Comparison of ENCODE assay signal across 9 cellular contexts in the genomic region with DNA sequence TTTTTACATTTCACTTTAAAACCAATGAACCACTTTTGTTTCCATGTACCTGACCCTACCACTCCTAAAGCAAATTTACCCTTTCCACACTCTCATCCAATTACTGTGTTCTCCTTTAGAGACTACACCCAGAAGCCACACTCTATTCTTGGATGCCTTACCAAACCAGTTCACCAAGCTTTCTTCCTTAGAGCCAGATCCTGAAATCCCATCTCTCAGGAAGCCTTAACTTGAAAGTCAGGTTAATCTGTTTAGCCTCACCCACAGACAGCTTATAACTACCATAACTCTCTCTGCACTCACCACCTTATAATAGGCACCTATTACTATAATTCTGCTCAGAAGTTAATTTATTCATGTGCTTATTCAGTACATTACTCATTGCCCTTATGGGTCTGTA. TPM values are rescaled to one million over a fixed set of nuclear protein-coding genes. Genes with fewer than 3 reads are reported as not detected.
A peak's percentile ranks its signal among the peaks of the same experiment; 100 is the strongest.
DNase-seq lines count a peak whose midpoint lies in the region; ATAC-seq, FAIRE-seq and TF ChIP-seq lines count a peak whose summit lies in the region.
"Had no signal": no experiment of that assay in that cellular context is flagged by ENCODE, and none has a peak within 500 bp of the region (broad histone marks: within the 10 kb centered on the region; RNA-seq: fewer than 3 reads in every experiment).

No MANE protein-coding gene starts in this region.

- FAIRE-seq in GM12891 (lab: Jason Lieb, UNC) = no peak

- H3K27me3 Mint-ChIP-seq in endothelial cell (ENCODE audit: unreplicated experiment) = peaks cover 8% of the 10 kb centered on the region

- no peaks in the 10 kb centered on the region for H3K9me3 ChIP-seq in osteoblast (ENCODE audit: low read depth, low read length)

- H3K4me3 ChIP-seq in osteoblast (ENCODE audit: insufficient read depth, low read length) = no peak overlapping the region

- H3K9me3 Mint-ChIP-seq in endothelial cell (ENCODE audit: unreplicated experiment) = no peaks in the 10 kb centered on the region

- H3K36me3 ChIP-seq in osteoblast (ENCODE audit: insufficient read depth, low read length) = peaks cover 63% of the 10 kb centered on the region

- no peak for TF ChIP-seq POLR2A in GM12891 (IDR thresholded peaks at IDR 0.05; ENCODE audit: low read depth, low read length)

- peak overlapping the region; percentile 72 for H3K4me3 Mint-ChIP-seq in endothelial cell (ENCODE audit: unreplicated experiment)

- H3K36me3 Mint-ChIP-seq in endothelial cell (ENCODE audit: low read depth, unreplicated experiment) = peaks cover 36% of the 10 kb centered on the region

- no peaks in the 10 kb centered on the region for H3K27me3 ChIP-seq in osteoblast (ENCODE audit: insufficient read depth, low read length)

- peak overlapping the region; percentile 83 for H3K27ac Mint-ChIP-seq in endothelial cell (ENCODE audit: unreplicated experiment)

- H3K4me1 Mint-ChIP-seq in endothelial cell (ENCODE audit: unreplicated experiment) = peaks cover 32% of the 10 kb centered on the region

- no peak for TF ChIP-seq CTCF in endothelial cell (IDR thresholded peaks at IDR 0.05; ENCODE audit: unreplicated experiment)
- no peak for TF ChIP-seq CTCF in osteoblast (IDR thresholded peaks at IDR 0.05; ENCODE audit: extremely low read depth, low read depth, low read length)

- H4K20me1 ChIP-seq in osteoblast (ENCODE audit: insufficient read depth, low read length) = peaks cover 37% of the 10 kb centered on the region

- ATAC-seq in GM18498 (IDR thresholded peaks at IDR 0.05; ENCODE audit: unreplicated experiment) = no peak
- ATAC-seq in GM21515 (IDR thresholded peaks at IDR 0.05; ENCODE audit: unreplicated experiment) = no peak

- DNase-seq in GM12891 (ENCODE audit: insufficient read length, low spot score) = no peak
- DNase-seq in NCI-H748 (lab: John Stamatoyannopoulos, UW; ENCODE audit: unreplicated experiment) = peak; percentile 11
- DNase-seq in endothelial cell (ENCODE audit: low spot score) = no peak
- DNase-seq in osteoblast (ENCODE audit: insufficient read length, low spot score, missing footprints) = no peak
- DNase-seq in NCI-H1092 (lab: John Stamatoyannopoulos, UW) = no peak
- no peak for DNase-seq in C1 segment of cervical spinal cord (lab: John Stamatoyannopoulos, UW)
- DNase-seq: T-helper 9 cell had no signal

- peak overlapping the region; percentile 25 for H3K4me2 ChIP-seq in osteoblast (ENCODE audit: insufficient read depth, low read length)

- H3K79me2 ChIP-seq in osteoblast (ENCODE audit: insufficient read depth, low read length) = peaks cover 91% of the 10 kb centered on the region

- H3K27ac ChIP-seq in osteoblast (ENCODE audit: low read depth, low read length) = no peak overlapping the region

- no peak overlapping the region for H2AFZ ChIP-seq in osteoblast (ENCODE audit: low read length)

- H3K4me1 ChIP-seq in osteoblast (ENCODE audit: insufficient read depth, low read length) = peaks cover 18% of the 10 kb centered on the region

TF ChIP-seq in GM12891, 5 proteins besides CTCF, POLR2A, EP300 and RAD21:
- no peak for TF ChIP-seq POU2F2 (IDR thresholded peaks at IDR 0.05; ENCODE audit: low read depth, low read length)
- TF ChIP-seq POLR2AphosphoS5 (IDR thresholded peaks at IDR 0.05; ENCODE audit: low read depth, low read length) = 0 out of 2 replicates have a peak, but pooled peaks have one; percentile 31
TF ChIP-seq in GM12891: peak in this region for 1.

RNA-seq across cellular contexts. Expression of a gene that starts 4.3 kb away (rescaled TPM):
- 64.7 TPM for polyA plus RNA-seq in GM12891 (2012; ENCODE audit: low read depth, missing spikeins)
- total RNA-seq in endothelial cell (ENCODE audit: unreplicated experiment) = 242 TPM
- total RNA-seq in osteoblast = 444 and 497 TPM in 2 replicates

RNA-seq across cellular contexts. Expression of a gene that starts 34.3 kb away (rescaled TPM):
- polyA plus RNA-seq in GM12891 (2012; ENCODE audit: low read depth, missing spikeins) = 0.09 TPM
- 4.5 TPM for total RNA-seq in endothelial cell (ENCODE audit: unreplicated experiment)
- total RNA-seq in osteoblast = 0.72 and 0.88 TPM in 2 replicates
